1 cellular context compared by ENCODE assay signal in genomic region chr9:78032599-78033457, GRCh38.
TF ChIP-seq lines count a peak whose summit lies in the region.

No MANE protein-coding gene starts in this region.

TF ChIP-seq in IMR-90, 13 proteins besides CTCF, POLR2A, EP300 and RAD21 (continued from another document):
- TF ChIP-seq USF2 (IDR thresholded peaks at IDR 0.05; ENCODE audit: low read depth, low read length) (no peak), SMC3 (IDR thresholded peaks at IDR 0.05; ENCODE audit: low read depth, low read length) (no peak), MAZ (IDR thresholded peaks at IDR 0.05; ENCODE audit: borderline replicate concordance, low read depth, low read length) (no peak), MAFK (IDR thresholded peaks at IDR 0.05; ENCODE audit: low read depth, low read length) (no peak)
